In the genomic region with DNA sequence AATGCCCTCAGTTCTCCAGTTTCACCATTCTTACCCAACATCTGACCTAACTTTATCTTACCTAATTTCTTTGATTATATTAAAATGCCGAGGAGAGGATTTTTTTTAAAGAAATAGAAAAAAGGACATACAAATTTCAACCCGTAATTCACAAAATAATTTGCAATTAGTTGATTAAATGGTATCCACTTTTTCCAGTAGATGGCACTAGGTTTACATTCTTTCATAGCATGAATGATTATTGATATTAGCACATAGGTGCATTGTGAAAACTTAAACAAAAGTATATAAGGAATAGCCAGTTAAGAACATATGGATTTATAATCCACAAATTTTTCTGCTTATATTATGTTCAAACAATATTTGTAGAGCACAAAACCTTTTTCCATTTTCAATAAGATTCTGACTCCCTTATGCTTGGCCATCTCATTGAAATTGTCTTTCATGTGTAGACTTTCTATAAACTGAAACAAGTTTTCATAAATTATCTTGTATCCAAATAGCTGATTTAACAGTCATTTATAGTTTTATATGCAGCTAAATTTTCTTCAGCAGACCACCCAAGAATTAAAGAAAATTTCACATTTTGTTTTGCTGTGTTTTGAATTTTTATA, we compare ENCODE assay signal across 10 cellular contexts. TPM values are rescaled to one million over a fixed set of nuclear protein-coding genes. Genes with fewer than 3 reads are reported as not detected.
DNase-seq lines count a peak whose midpoint lies in the region; ATAC-seq and TF ChIP-seq lines count a peak whose summit lies in the region.
"Had no signal": no experiment of that assay in that cellular context is flagged by ENCODE, and none has a peak within 500 bp of the region (broad histone marks: within the 10 kb centered on the region; RNA-seq: fewer than 3 reads in every experiment).

No MANE protein-coding gene starts in this region.

- H3K27ac Mint-ChIP-seq in neural progenitor cell, result no peak overlapping the region
- H3K27ac Mint-ChIP-seq in activated CD8-positive, alpha-beta T cell treated with anti-CD3 and anti-CD28 coated beads for 36 hours, result no peak overlapping the region
- H3K27ac Mint-ChIP-seq: memory B cell had no signal

- H3K27me3 ChIP-seq in breast epithelium, result no peaks in the 10 kb centered on the region
- no peaks in the 10 kb centered on the region for H3K27me3 ChIP-seq in neural progenitor cell

- no peaks in the 10 kb centered on the region for H3K36me3 Mint-ChIP-seq in neural progenitor cell
- H3K36me3 Mint-ChIP-seq in activated CD8-positive, alpha-beta T cell treated with anti-CD3 and anti-CD28 coated beads for 36 hours (ENCODE audit: low read depth), result no peaks in the 10 kb centered on the region
- H3K36me3 Mint-ChIP-seq: memory B cell had no signal

- peak; percentile 77 for DNase-seq in ELR (ENCODE audit: low read depth)
- peak; percentile 37 for DNase-seq in NB4 (ENCODE audit: low read depth)
- DNase-seq in breast epithelium (ENCODE audit: low spot score in 2 of 2), result no peak
- peak; percentile 10 for DNase-seq in neural progenitor cell (ENCODE audit: low spot score)
- DNase-seq in activated CD8-positive, alpha-beta T cell treated with anti-CD3 and anti-CD28 coated beads for 36 hours, result no peak
- DNase-seq: activated naive CD4-positive, alpha-beta T cell treated with anti-CD3 and anti-CD28 coated beads, Interleukin-2, amount 50 U/mL, for 16 hours had no signal

- no peaks in the 10 kb centered on the region for H3K27me3 Mint-ChIP-seq in neural progenitor cell (ENCODE audit: insufficient read depth, low read depth)
- H3K27me3 Mint-ChIP-seq in activated CD8-positive, alpha-beta T cell treated with anti-CD3 and anti-CD28 coated beads for 36 hours, result no peaks in the 10 kb centered on the region

- POLR2A ChIA-PET in activated CD8-positive, alpha-beta T cell treated with anti-CD3 and anti-CD28 coated beads for 36 hours (lab: Charles Lee), result no interaction called here

- no peak for TF ChIP-seq POLR2A in NB4 (IDR thresholded peaks at IDR 0.05; ENCODE audit: extremely low read depth, insufficient read length)
- no peak for TF ChIP-seq POLR2A in breast epithelium (IDR thresholded peaks at IDR 0.05)

- no peak overlapping the region for H3K9ac ChIP-seq in neural progenitor cell

- H3K9me3 ChIP-seq in breast epithelium (no peaks in the 10 kb centered on the region), neural progenitor cell (ENCODE audit: low read depth) (no peaks in the 10 kb centered on the region)

- no peaks in the 10 kb centered on the region for H3K4me1 Mint-ChIP-seq in neural progenitor cell
- no peaks in the 10 kb centered on the region for H3K4me1 Mint-ChIP-seq in activated CD8-positive, alpha-beta T cell treated with anti-CD3 and anti-CD28 coated beads for 36 hours (ENCODE audit: low read depth)

- H3K27ac ChIP-seq in breast epithelium (no peak overlapping the region), neural progenitor cell (no peak overlapping the region)

- H3K4me3 ChIP-seq in NB4 (ENCODE audit: low read depth, low read length) (no peak overlapping the region), breast epithelium (no peak overlapping the region), neural progenitor cell (no peak overlapping the region)

- ATAC-seq in GM21515 (IDR thresholded peaks at IDR 0.05; ENCODE audit: unreplicated experiment) (no peak), HG02885 (IDR thresholded peaks at IDR 0.05; ENCODE audit: poor library complexity, unreplicated experiment) (no peak), GM19324 (IDR thresholded peaks at IDR 0.05; ENCODE audit: low FRiP score, unreplicated experiment) (no peak)
- no peak for ATAC-seq in activated CD8-positive, alpha-beta T cell treated with anti-CD3 and anti-CD28 coated beads for 36 hours

- no peak overlapping the region for H3K4me3 Mint-ChIP-seq in neural progenitor cell
- no peak overlapping the region for H3K4me3 Mint-ChIP-seq in activated CD8-positive, alpha-beta T cell treated with anti-CD3 and anti-CD28 coated beads for 36 hours
- H3K4me3 Mint-ChIP-seq: memory B cell had no signal

- intact Hi-C loops in breast epithelium (cut with DNase I; ENCODE audit: low total_unique reads), result no loop called here
- intact Hi-C loops in activated CD8-positive, alpha-beta T cell treated with anti-CD3 and anti-CD28 coated beads for 36 hours (cut with micrococcal nuclease), result no loop called here

- H3K36me3 ChIP-seq in breast epithelium, result no peaks in the 10 kb centered on the region
- no peaks in the 10 kb centered on the region for H3K36me3 ChIP-seq in neural progenitor cell

- H2AFZ ChIP-seq in neural progenitor cell (replicated peaks), result no peak overlapping the region

- CTCF ChIA-PET in activated CD8-positive, alpha-beta T cell treated with anti-CD3 and anti-CD28 coated beads for 36 hours (lab: Charles Lee), result no interaction called here

- H3K9me3 Mint-ChIP-seq in neural progenitor cell, result no peaks in the 10 kb centered on the region
- no peaks in the 10 kb centered on the region for H3K9me3 Mint-ChIP-seq in activated CD8-positive, alpha-beta T cell treated with anti-CD3 and anti-CD28 coated beads for 36 hours
- H3K9me3 Mint-ChIP-seq: memory B cell had no signal

- H4K20me1 ChIP-seq in neural progenitor cell (ENCODE audit: low read depth), result no peaks in the 10 kb centered on the region

- no peaks in the 10 kb centered on the region for H3F3A ChIP-seq in neural progenitor cell (ENCODE audit: low read depth)

- no peaks in the 10 kb centered on the region for H3K4me1 ChIP-seq in breast epithelium
- H3K4me1 ChIP-seq in neural progenitor cell, result no peaks in the 10 kb centered on the region

- H3K4me2 ChIP-seq in neural progenitor cell, result no peak overlapping the region

- TF ChIP-seq CTCF in NB4 (IDR thresholded peaks at IDR 0.05; ENCODE audit: low read depth, low read length) (no peak), breast epithelium (IDR thresholded peaks at IDR 0.05) (peak; percentile 11 to 29 (median 21)), neural progenitor cell (IDR thresholded peaks at IDR 0.05) (peak; percentile 65)
- TF ChIP-seq CTCF in activated CD8-positive, alpha-beta T cell treated with anti-CD3 and anti-CD28 coated beads for 36 hours (IDR thresholded peaks at IDR 0.05), result no peak

- H3K79me2 ChIP-seq in neural progenitor cell (ENCODE audit: low read depth), result no peaks in the 10 kb centered on the region

RNA-seq across cellular contexts. Expression of a gene that starts 35.3 kb away (rescaled TPM):
- total RNA-seq in breast epithelium (10 to 100 TPM; 35.0 to 59.8 (median 51.8) TPM), neural progenitor cell (ENCODE audit: low replicate concordance) (3.7 and 5.4 TPM in 2 replicates)
- not detected for total RNA-seq in activated CD8-positive, alpha-beta T cell treated with anti-CD3 and anti-CD28 coated beads for 36 hours

Comparison
In these comparisons a context has a peak if more than half of its experiments do, and no peak if none do; other contexts are left out.
1. DNase-seq: peak in ELR (single experiment), NB4 (single experiment) and neural progenitor cell (single experiment); none in breast epithelium (0 of 2) and activated CD8-positive, alpha-beta T cell treated with anti-CD3 and anti-CD28 coated beads for 36 hours (single experiment).
2. CTCF ChIP-seq: peak in breast epithelium (3 of 3) and neural progenitor cell (single experiment); none in NB4 (single experiment) and activated CD8-positive, alpha-beta T cell treated with anti-CD3 and anti-CD28 coated beads for 36 hours (single experiment).